In the genomic region with DNA sequence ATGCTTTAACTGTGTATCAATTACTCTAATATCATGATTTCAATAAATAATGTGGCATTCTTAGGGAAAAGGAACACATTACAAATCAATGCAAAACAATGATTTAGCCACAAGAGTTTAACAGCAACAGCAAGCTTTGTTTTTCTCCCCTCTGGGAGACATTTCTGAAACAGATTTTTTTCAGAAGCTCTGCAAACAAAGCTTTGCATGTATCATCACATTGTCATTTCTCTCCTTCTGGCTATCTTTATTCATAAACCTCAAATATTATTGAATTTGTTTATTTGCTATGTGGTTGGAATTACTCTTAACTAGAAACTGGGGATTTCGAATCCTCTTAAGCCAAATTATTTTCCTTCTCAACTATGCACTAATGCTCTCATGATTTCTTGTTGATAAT, we compare ENCODE assay signal across 16 cellular contexts.
"Had no signal": no experiment of that assay in that cellular context is flagged by ENCODE, and none has a peak within 500 bp of the region (broad histone marks: within the 10 kb centered on the region; RNA-seq: fewer than 3 reads in every experiment).

No MANE protein-coding gene starts in this region.

- H3K27ac Mint-ChIP-seq: memory B cell; natural killer cell; progenitor cell of endocrine pancreas; stimulated activated naive CD8-positive, alpha-beta T cell treated with anti-CD3 and anti-CD28 coated beads, Interleukin-15, amount 100 ng/mL, for 72 hours; type B pancreatic cell had no signal

- H3K27me3 Mint-ChIP-seq: memory B cell; progenitor cell of endocrine pancreas; stimulated activated naive CD8-positive, alpha-beta T cell treated with anti-CD3 and anti-CD28 coated beads, Interleukin-15, amount 100 ng/mL, for 72 hours; type B pancreatic cell had no signal

- ATAC-seq: natural killer cell; pancreas; right lobe of liver; stimulated activated naive CD8-positive, alpha-beta T cell treated with anti-CD3 and anti-CD28 coated beads, Interleukin-15, amount 100 ng/mL, for 72 hours had no signal

- H3K36me3 Mint-ChIP-seq: memory B cell, natural killer cell, type B pancreatic cell had no signal

- DNase-seq: dorsolateral prefrontal cortex; effector CD4-positive, alpha-beta T cell; head of caudate nucleus; natural killer cell; pancreas; right lobe of liver; stimulated activated CD4-positive, alpha-beta T cell treated with anti-CD3 and anti-CD28 coated beads, Interleukin-12 subunit alpha, Interleukin-12 subunit beta, amount 100 ng/mL, for 4 hours; stimulated activated CD4-positive, alpha-beta T cell treated with anti-CD3 and anti-CD28 coated beads, Interleukin-1b, Interleukin-23, amount 100 ng/mL, for 48 hours; stimulated activated CD4-positive, alpha-beta T cell treated with anti-CD3 and anti-CD28 coated beads, Interleukin-4, amount 100 ng/mL, for 1 hour; stimulated activated CD8-positive, alpha-beta memory T cell treated with anti-CD3 and anti-CD28 coated beads, Interleukin-4, amount 100 ng/mL, for 48 hours; stimulated activated naive CD4-positive, alpha-beta T cell; stimulated activated naive CD8-positive, alpha-beta T cell treated with anti-CD3 and anti-CD28 coated beads, Interleukin-15, amount 100 ng/mL, for 72 hours; tibial artery had no signal

- H3K9me3 Mint-ChIP-seq: type B pancreatic cell had no signal

- H3K4me1 Mint-ChIP-seq: memory B cell; natural killer cell; stimulated activated naive CD8-positive, alpha-beta T cell treated with anti-CD3 and anti-CD28 coated beads, Interleukin-15, amount 100 ng/mL, for 72 hours had no signal

- H3K4me3 Mint-ChIP-seq: memory B cell; natural killer cell; stimulated activated naive CD8-positive, alpha-beta T cell treated with anti-CD3 and anti-CD28 coated beads, Interleukin-15, amount 100 ng/mL, for 72 hours; type B pancreatic cell had no signal
